In the genomic region with DNA sequence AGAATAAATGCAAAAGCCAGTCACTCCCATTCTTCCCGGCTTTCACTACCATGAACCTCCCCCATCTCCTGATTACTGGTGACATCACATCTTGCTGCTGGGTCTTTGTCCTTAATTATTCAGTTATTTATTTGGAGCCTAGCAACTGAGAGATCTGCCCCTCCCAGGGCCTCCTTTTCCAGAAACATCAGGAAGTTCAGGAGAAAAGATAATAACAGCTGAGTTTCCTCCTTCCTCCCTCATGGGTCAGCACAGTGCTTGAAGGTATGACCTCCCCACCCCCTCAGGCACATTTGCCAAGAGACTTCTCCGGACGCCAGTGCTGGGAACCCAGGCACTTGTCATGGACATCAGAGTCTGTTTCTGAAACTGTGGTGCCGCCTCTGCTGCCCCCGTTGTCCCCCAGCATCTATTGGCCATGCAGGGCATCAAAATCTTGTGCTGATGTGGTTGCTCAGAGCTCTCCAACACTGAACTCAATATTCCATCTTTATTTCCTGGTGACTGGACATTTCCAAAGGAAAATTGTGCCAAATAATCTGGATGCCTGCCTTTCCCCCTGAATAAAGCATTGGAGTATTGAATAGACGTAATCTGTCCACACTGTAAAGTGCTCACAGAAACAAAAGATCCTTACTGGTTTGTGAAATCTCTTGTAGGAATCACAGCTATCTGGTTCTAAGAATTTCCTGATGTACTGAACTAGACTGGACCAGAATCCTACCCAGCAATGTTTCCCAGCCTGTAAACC, we compare ENCODE assay signal across 1 cellular context.
TF ChIP-seq lines count a peak whose summit lies in the region.

No MANE protein-coding gene starts in this region.

TF ChIP-seq in GM23338, 12 proteins besides CTCF, POLR2A, EP300 and RAD21 (continued from another document):
- TF ChIP-seq, protein P1, sequence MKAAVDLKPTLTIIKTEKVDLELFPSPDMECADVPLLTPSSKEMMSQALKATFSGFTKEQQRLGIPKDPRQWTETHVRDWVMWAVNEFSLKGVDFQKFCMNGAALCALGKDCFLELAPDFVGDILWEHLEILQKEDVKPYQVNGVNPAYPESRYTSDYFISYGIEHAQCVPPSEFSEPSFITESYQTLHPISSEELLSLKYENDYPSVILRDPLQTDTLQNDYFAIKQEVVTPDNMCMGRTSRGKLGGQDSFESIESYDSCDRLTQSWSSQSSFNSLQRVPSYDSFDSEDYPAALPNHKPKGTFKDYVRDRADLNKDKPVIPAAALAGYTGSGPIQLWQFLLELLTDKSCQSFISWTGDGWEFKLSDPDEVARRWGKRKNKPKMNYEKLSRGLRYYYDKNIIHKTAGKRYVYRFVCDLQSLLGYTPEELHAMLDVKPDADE (IDR thresholded peaks at IDR 0.05): no peak
